ENCODE assay signal across 8 cellular contexts in genomic region chrX:52958113-52959010, GRCh38. TPM values are rescaled to one million over a fixed set of nuclear protein-coding genes. Genes with fewer than 3 reads are reported as not detected.
DNase-seq lines count a peak whose midpoint lies in the region; ATAC-seq and TF ChIP-seq lines count a peak whose summit lies in the region.
"Not testable (repeated sequence)": the region's sequence is repeated elsewhere in the genome, so short reads cannot be mapped to it uniquely, and the experiment has no call there.

TSS of gene FAM156A (minus strand) at chrX:52958518. CDS start at chrX:52948588, 9,930 bp downstream.

- H3K4me2 ChIP-seq in DND-41 (ENCODE audit: insufficient read depth, low read length) = not testable (repeated sequence)

- peak; percentile 86 for ATAC-seq in DND-41 (ENCODE audit: insufficient read depth, low read depth)
- peak; percentile 74 for ATAC-seq in GM19438 (IDR thresholded peaks at IDR 0.05; ENCODE audit: low read depth, unreplicated experiment)
- ATAC-seq in HG02759 (IDR thresholded peaks at IDR 0.05; ENCODE audit: unreplicated experiment) = peak; percentile 93
- peak; percentile 80 for ATAC-seq in HG03442 (IDR thresholded peaks at IDR 0.05; ENCODE audit: unreplicated experiment)
- peak; percentile 87 for ATAC-seq in memory B cell (ENCODE audit: low read depth)

- WGBS in endodermal cell (ENCODE audit: insufficient coverage in 1 of 2, insufficient read length in 1 of 2), 2 experiments = no CpG with 5 or more reads among the region's 91 CpGs
- WGBS in stomach, 5 donors = no CpG with 5 or more reads among the region's 91 CpGs

- not testable (repeated sequence) for TF ChIP-seq EP300 in stomach (IDR thresholded peaks at IDR 0.05)

- H3K4me1 Mint-ChIP-seq in activated CD4-positive, alpha-beta memory T cell treated with anti-CD3 and anti-CD28 coated beads for 36 hours (ENCODE audit: low read depth); endodermal cell; memory B cell: not testable (repeated sequence)

- H3K4me3 ChIP-seq in DND-41 (ENCODE audit: low read depth in 1 of 2, low read length in 2 of 2); endodermal cell (ENCODE audit: low read length); stomach: not testable (repeated sequence)

- not testable (repeated sequence) for H4K20me1 ChIP-seq in DND-41 (ENCODE audit: insufficient read depth, low read length)

- not testable (repeated sequence) for DNase-seq in DND-41; activated CD4-positive, alpha-beta memory T cell treated with anti-CD3 and anti-CD28 coated beads for 36 hours; endodermal cell; memory B cell (ENCODE audit: low spot score in 2 of 2); stomach

- H3K4me3 Mint-ChIP-seq in activated CD4-positive, alpha-beta memory T cell treated with anti-CD3 and anti-CD28 coated beads for 36 hours; endodermal cell; memory B cell: not testable (repeated sequence)

- TF ChIP-seq CTCF in DND-41 (IDR thresholded peaks at IDR 0.05; ENCODE audit: borderline replicate concordance, extremely low read depth, low read length, poor library complexity, severe bottlenecking); endodermal cell (conservative IDR thresholded peaks at IDR 0.05); stomach (IDR thresholded peaks at IDR 0.05): not testable (repeated sequence)

- H3K9ac ChIP-seq in DND-41 (ENCODE audit: low read depth, low read length); endodermal cell (ENCODE audit: extremely low read depth, low read length, poor library complexity, severe bottlenecking): not testable (repeated sequence)

- not testable (repeated sequence) for H2AFZ ChIP-seq in DND-41 (ENCODE audit: low read depth, low read length)

- H3K36me3 Mint-ChIP-seq in activated CD4-positive, alpha-beta memory T cell treated with anti-CD3 and anti-CD28 coated beads for 36 hours; endodermal cell (ENCODE audit: low read depth); memory B cell: not testable (repeated sequence)

- H3K4me1 ChIP-seq in DND-41 (ENCODE audit: insufficient read depth, low read length); endodermal cell (ENCODE audit: control insufficient read depth, insufficient read depth, low read length); stomach: not testable (repeated sequence)

- CTCF ChIA-PET in activated CD4-positive, alpha-beta memory T cell treated with anti-CD3 and anti-CD28 coated beads for 36 hours (lab: Charles Lee) = not testable (repeated sequence)

- not testable (repeated sequence) for H3K27me3 ChIP-seq in DND-41 (ENCODE audit: insufficient read depth, low read length, poor library complexity); endodermal cell (ENCODE audit: control insufficient read depth, insufficient read depth, low read length, poor library complexity, severe bottlenecking); stomach

- H3K27me3 Mint-ChIP-seq in activated CD4-positive, alpha-beta memory T cell treated with anti-CD3 and anti-CD28 coated beads for 36 hours; endodermal cell (ENCODE audit: insufficient read depth); memory B cell: not testable (repeated sequence)

- not testable (repeated sequence) for H3K27ac Mint-ChIP-seq in activated CD4-positive, alpha-beta memory T cell treated with anti-CD3 and anti-CD28 coated beads for 36 hours; endodermal cell; memory B cell

- H3K9me3 ChIP-seq in DND-41 (ENCODE audit: insufficient read depth, low read length, severe bottlenecking); endodermal cell (ENCODE audit: control insufficient read depth, low read length); stomach: not testable (repeated sequence)

- not testable (repeated sequence) for H3K36me3 ChIP-seq in DND-41 (ENCODE audit: insufficient read depth, low read length); endodermal cell (ENCODE audit: control insufficient read depth, insufficient read depth, low read length); stomach

- TF ChIP-seq POLR2A in stomach (IDR thresholded peaks at IDR 0.05) = not testable (repeated sequence)

- H3K79me2 ChIP-seq in DND-41 (ENCODE audit: insufficient read depth, low read length) = not testable (repeated sequence)

- H3K9me3 Mint-ChIP-seq in activated CD4-positive, alpha-beta memory T cell treated with anti-CD3 and anti-CD28 coated beads for 36 hours; endodermal cell; memory B cell: not testable (repeated sequence)

- POLR2A ChIA-PET in activated CD4-positive, alpha-beta memory T cell treated with anti-CD3 and anti-CD28 coated beads for 36 hours (lab: Charles Lee) = not testable (repeated sequence)

- intact Hi-C loops in activated CD4-positive, alpha-beta memory T cell treated with anti-CD3 and anti-CD28 coated beads for 36 hours (cut with micrococcal nuclease); stomach (cut with DNase I; ENCODE audit: low total_unique reads): not testable (repeated sequence)

- H3K27ac ChIP-seq in DND-41 (ENCODE audit: low read length); endodermal cell (ENCODE audit: low read depth, low read length); stomach: not testable (repeated sequence)

RNA-seq across cellular contexts. Expression of gene FAM156A, which starts in this region (rescaled TPM):
- 10 to 100 TPM; 19.0 to 19.5 TPM for total RNA-seq in activated CD4-positive, alpha-beta memory T cell treated with anti-CD3 and anti-CD28 coated beads for 36 hours
- 10 to 100 TPM; 14.0 to 21.6 TPM for total RNA-seq in endodermal cell
- polyA plus RNA-seq in endodermal cell (2013, experiment 1 of 2) = 18.1 TPM
- polyA plus RNA-seq in endodermal cell (2013, experiment 2 of 2) = 10.7 TPM
- 100 to 1,000 TPM in 1 of 5 donors, 10 to 100 TPM in 4; 19.3 to 196 (median 21.1) TPM for total RNA-seq in stomach
- 10 to 100 TPM in 1 of 3 donors, 1 to 10 TPM in 2; 4.5 to 13.5 (median 5.8) TPM for polyA plus RNA-seq in stomach
